Comparison of ENCODE assay signal across 1 cellular context in genomic region chr7:101159696-101160674, GRCh38.
TF ChIP-seq lines count a peak whose summit lies in the region.

No MANE protein-coding gene starts in this region.

TF ChIP-seq in SK-N-SH, 30 proteins besides CTCF, POLR2A, EP300 and RAD21 (continued from another document):
- peak; percentile 33; the same call in 1 of the 2 replicates for TF ChIP-seq PBX3 (IDR thresholded peaks at IDR 0.05)
